In genomic region chr18:79687806-79688205, GRCh38 we compare ENCODE assay signal across 16 cellular contexts. TPM values are rescaled to one million over a fixed set of nuclear protein-coding genes. Genes with fewer than 3 reads are reported as not detected.
A peak's percentile ranks its signal among the peaks of the same experiment; 100 is the strongest.
DNase-seq lines count a peak whose midpoint lies in the region; ATAC-seq and TF ChIP-seq lines count a peak whose summit lies in the region.
"Had no signal": no experiment of that assay in that cellular context is flagged by ENCODE, and none has a peak within 500 bp of the region (broad histone marks: within the 10 kb centered on the region; RNA-seq: fewer than 3 reads in every experiment).

No MANE protein-coding gene starts in this region.

- H4K12ac ChIP-seq in trophoblast cell (ENCODE audit: low read depth, low read length), result peak overlapping the region; percentile 24

- H3K27ac ChIP-seq in endodermal cell (ENCODE audit: low read depth, low read length), result no peak overlapping the region
- H3K27ac ChIP-seq in trophoblast cell (ENCODE audit: low read depth, low read length), result no peak overlapping the region
- no peak overlapping the region for H3K27ac ChIP-seq in MM.1S (ENCODE audit: low read length)
- H3K27ac ChIP-seq: A549, adrenal gland, hepatocyte, upper lobe of left lung had no signal

- CTCF ChIA-PET in activated CD4-positive, alpha-beta T cell treated with anti-CD3 and anti-CD28 coated beads for 36 hours (lab: Charles Lee), result no interaction called here

- no peaks in the 10 kb centered on the region for H3K79me1 ChIP-seq in trophoblast cell (ENCODE audit: low read length)

- H4K91ac ChIP-seq in trophoblast cell (ENCODE audit: low read depth, low read length), result no peak overlapping the region

- intact Hi-C loops in activated CD4-positive, alpha-beta T cell treated with anti-CD3 and anti-CD28 coated beads for 36 hours (cut with DNase I, micrococcal nuclease), result no loop called here

- TF ChIP-seq CTCF in endodermal cell (conservative IDR thresholded peaks at IDR 0.05) (no peak), MM.1S (IDR thresholded peaks at IDR 0.05; ENCODE audit: low read length) (no peak)

- H3K9me2 ChIP-seq in MM.1S (replicated peaks; ENCODE audit: insufficient read depth, low read length), result no peaks in the 10 kb centered on the region

- no peaks in the 10 kb centered on the region for H3K9me3 Mint-ChIP-seq in activated CD4-positive, alpha-beta T cell treated with anti-CD3 and anti-CD28 coated beads for 36 hours (ENCODE audit: low read depth)
- H3K9me3 Mint-ChIP-seq in endodermal cell, result no peaks in the 10 kb centered on the region
- H3K9me3 Mint-ChIP-seq: GM23338 had no signal

- H2BK5ac ChIP-seq in trophoblast cell (ENCODE audit: low read depth, low read length, poor library complexity), result no peak overlapping the region

- H3K36me3 ChIP-seq in endodermal cell (ENCODE audit: control insufficient read depth, insufficient read depth, low read length) (peaks cover under 1% of the 10 kb centered on the region), trophoblast cell (ENCODE audit: control insufficient read depth in 1 of 2, insufficient read depth in 2 of 2, low read length in 2 of 2) (peaks cover 0 to 4% of the 10 kb centered on the region in 2 experiments), MM.1S (replicated peaks; ENCODE audit: insufficient read depth, low read length) (peaks cover 5% of the 10 kb centered on the region; the same call in 1 of the 2 replicates)
- H3K36me3 ChIP-seq: adrenal gland had no signal

- H3K4me3 Mint-ChIP-seq in activated CD4-positive, alpha-beta T cell treated with anti-CD3 and anti-CD28 coated beads for 36 hours, result no peak overlapping the region
- no peak overlapping the region for H3K4me3 Mint-ChIP-seq in endodermal cell
- H3K4me3 Mint-ChIP-seq: GM23338 had no signal

- H4K20me1 ChIP-seq in MM.1S (ENCODE audit: insufficient read depth, low read length), result no peaks in the 10 kb centered on the region

- H3K9ac ChIP-seq in endodermal cell (ENCODE audit: extremely low read depth, low read length, poor library complexity, severe bottlenecking) (no peak overlapping the region), trophoblast cell (ENCODE audit: low read length) (no peak overlapping the region), MM.1S (ENCODE audit: low read length) (no peak overlapping the region)

- no peak overlapping the region for H2AK5ac ChIP-seq in trophoblast cell (ENCODE audit: low read length)

- H3K27me3 Mint-ChIP-seq in activated CD4-positive, alpha-beta T cell treated with anti-CD3 and anti-CD28 coated beads for 36 hours, result no peaks in the 10 kb centered on the region
- H3K27me3 Mint-ChIP-seq in endodermal cell (ENCODE audit: insufficient read depth), result no peaks in the 10 kb centered on the region

- 88 to 92% methylated on average over 4 to 12 of the region's 12 CpGs for WGBS in endodermal cell (ENCODE audit: insufficient coverage in 1 of 2, insufficient read length in 1 of 2), 2 experiments
- WGBS in trophoblast cell (ENCODE audit: extremely low coverage, insufficient coverage, insufficient read length), result no CpG with 5 or more reads among the region's 12 CpGs

- no peak overlapping the region for H3K23ac ChIP-seq in trophoblast cell (ENCODE audit: low read length)

- no peak overlapping the region for H3K18ac ChIP-seq in trophoblast cell (ENCODE audit: low read length)

- peak; percentile 35 for DNase-seq in activated CD4-positive, alpha-beta T cell treated with anti-CD3 and anti-CD28 coated beads for 36 hours
- no peak for DNase-seq in activated CD4-positive, alpha-beta T cell treated with anti-CD3 and anti-CD28 coated beads for 1 hour
- DNase-seq in MV-4-11 (lab: John Stamatoyannopoulos, UW), result peak; percentile 82
- DNase-seq in endodermal cell, result peak; percentile 26
- DNase-seq in trophoblast cell, result no peak
- DNase-seq in NCI-H1105 (lab: John Stamatoyannopoulos, UW), result no peak
- DNase-seq in MM.1S, result no peak
- no peak for DNase-seq in activated CD4-positive, CD25-positive, alpha-beta regulatory T cell (lab: John Stamatoyannopoulos, UW)
- DNase-seq: effector memory CD4-positive, alpha-beta T cell; NCI-H1092; occipital lobe had no signal

- no peak overlapping the region for H2BK12ac ChIP-seq in trophoblast cell (ENCODE audit: low read length)

- peak overlapping the region; percentile 13 for H3K27ac Mint-ChIP-seq in activated CD4-positive, alpha-beta T cell treated with anti-CD3 and anti-CD28 coated beads for 36 hours
- no peak overlapping the region for H3K27ac Mint-ChIP-seq in endodermal cell
- H3K27ac Mint-ChIP-seq: GM23338 had no signal

- H3K36me3 Mint-ChIP-seq in activated CD4-positive, alpha-beta T cell treated with anti-CD3 and anti-CD28 coated beads for 36 hours (ENCODE audit: low read depth), result peaks cover 21% of the 10 kb centered on the region
- peaks cover 8% of the 10 kb centered on the region for H3K36me3 Mint-ChIP-seq in endodermal cell (ENCODE audit: low read depth)

- H3K9me3 ChIP-seq in endodermal cell (ENCODE audit: control insufficient read depth, low read length), result no peaks in the 10 kb centered on the region
- H3K9me3 ChIP-seq in trophoblast cell (ENCODE audit: insufficient read depth, low read depth, low read length), result no peaks in the 10 kb centered on the region
- no peaks in the 10 kb centered on the region for H3K9me3 ChIP-seq in MM.1S (replicated peaks; ENCODE audit: insufficient read depth, low read length)
- H3K9me3 ChIP-seq: A549, adrenal gland, upper lobe of left lung had no signal

- peak overlapping the region; percentile 24 for H3K4ac ChIP-seq in trophoblast cell (ENCODE audit: low read depth, low read length)

- H4K8ac ChIP-seq in trophoblast cell (ENCODE audit: low read depth, low read length), result no peak overlapping the region

- H3K4me3 ChIP-seq in endodermal cell (ENCODE audit: low read length) (no peak overlapping the region), trophoblast cell (ENCODE audit: low read depth, low read length) (no peak overlapping the region), MM.1S (ENCODE audit: low read length) (no peak overlapping the region)
- H3K4me3 ChIP-seq: A549, adrenal gland, GM23338, hepatocyte, upper lobe of left lung had no signal

- POLR2A ChIA-PET in activated CD4-positive, alpha-beta T cell treated with anti-CD3 and anti-CD28 coated beads for 36 hours (lab: Charles Lee), result no interaction called here

- H3K4me1 ChIP-seq in endodermal cell (ENCODE audit: control insufficient read depth, insufficient read depth, low read length) (peaks cover 15% of the 10 kb centered on the region), trophoblast cell (ENCODE audit: control insufficient read depth in 1 of 2, insufficient read depth in 2 of 2, low read length in 2 of 2) (peaks cover 6 to 8% of the 10 kb centered on the region in 2 experiments), MM.1S (ENCODE audit: low read length) (no peaks in the 10 kb centered on the region)
- H3K4me1 ChIP-seq: A549, adrenal gland had no signal

- ATAC-seq in activated CD4-positive, alpha-beta T cell treated with anti-CD3 and anti-CD28 coated beads for 36 hours, result no peak
- ATAC-seq: A549, GM23338 had no signal

- no peak overlapping the region for H2BK120ac ChIP-seq in trophoblast cell (ENCODE audit: insufficient read depth, low read length, poor library complexity)

- H3K79me2 ChIP-seq in trophoblast cell (ENCODE audit: control insufficient read depth, insufficient read depth, low read length, poor library complexity) (peaks cover 19% of the 10 kb centered on the region), MM.1S (ENCODE audit: low read length) (peaks cover 83% of the 10 kb centered on the region)

- peaks cover 57% of the 10 kb centered on the region for H3K4me1 Mint-ChIP-seq in activated CD4-positive, alpha-beta T cell treated with anti-CD3 and anti-CD28 coated beads for 36 hours
- H3K4me1 Mint-ChIP-seq in endodermal cell, result peaks cover 37% of the 10 kb centered on the region

- H3F3A ChIP-seq in MM.1S (ENCODE audit: insufficient read depth, low read length), result no peaks in the 10 kb centered on the region

- H3K27me3 ChIP-seq in endodermal cell (ENCODE audit: control insufficient read depth, insufficient read depth, low read length, poor library complexity, severe bottlenecking) (no peaks in the 10 kb centered on the region), trophoblast cell (ENCODE audit: insufficient read depth, low read length) (no peaks in the 10 kb centered on the region), MM.1S (replicated peaks; ENCODE audit: insufficient read depth, low read length) (no peaks in the 10 kb centered on the region)
- H3K27me3 ChIP-seq: adrenal gland, hepatocyte, upper lobe of left lung had no signal

- H3K14ac ChIP-seq in trophoblast cell (ENCODE audit: low read length), result no peak overlapping the region

- no peak overlapping the region for H3K4me2 ChIP-seq in trophoblast cell (ENCODE audit: low read length)
- no peak overlapping the region for H3K4me2 ChIP-seq in MM.1S (ENCODE audit: low read depth, low read length)
- H3K4me2 ChIP-seq: A549, GM23338, hepatocyte had no signal

- H2AFZ ChIP-seq in trophoblast cell (ENCODE audit: insufficient read depth, low read length, poor library complexity) (no peak overlapping the region), MM.1S (ENCODE audit: low read length) (no peak overlapping the region)
- H2AFZ ChIP-seq: GM23338, hepatocyte had no signal

RNA-seq across cellular contexts. Expression of gene CTDP1, which starts 8.2 kb away (rescaled TPM):
- 10 to 100 TPM; 36.7 to 45.5 TPM for total RNA-seq in activated CD4-positive, alpha-beta T cell treated with anti-CD3 and anti-CD28 coated beads for 36 hours
- total RNA-seq in endodermal cell, result 10 to 100 TPM; 29.8 to 35.6 TPM
- 21.1 TPM for polyA plus RNA-seq in endodermal cell (2013, experiment 1 of 2)
- 18.8 TPM for polyA plus RNA-seq in endodermal cell (2013, experiment 2 of 2)
- polyA plus RNA-seq in trophoblast cell (2013), result 21.4 and 21.6 TPM in 2 replicates

Comparison
In these comparisons a context has a peak if more than half of its experiments do, and no peak if none do; other contexts are left out.
1. DNase-seq: peak in activated CD4-positive, alpha-beta T cell treated with anti-CD3 and anti-CD28 coated beads for 36 hours (single experiment), MV-4-11 (single experiment) and endodermal cell (single experiment); none in activated CD4-positive, alpha-beta T cell treated with anti-CD3 and anti-CD28 coated beads for 1 hour (single experiment), trophoblast cell (0 of 2), NCI-H1105 (single experiment), MM.1S (single experiment) and activated CD4-positive, CD25-positive, alpha-beta regulatory T cell (0 of 4).